In genomic region chr11:14519692-14520085, GRCh38 we compare ENCODE assay signal across 8 cellular contexts. TPM values are rescaled to one million over a fixed set of nuclear protein-coding genes. Genes with fewer than 3 reads are reported as not detected.
DNase-seq lines count a peak whose midpoint lies in the region; ATAC-seq and TF ChIP-seq lines count a peak whose summit lies in the region.

No MANE protein-coding gene starts in this region.

- H3K36me3 ChIP-seq in esophagus (ENCODE audit: control insufficient read depth in 2 of 2, insufficient read depth in 2 of 2, low read length in 1 of 2): peaks cover 3 to 7% of the 10 kb centered on the region in 2 donors

- peaks cover 32 to 38% (median 36%) of the 10 kb centered on the region in 3 donors for H3K4me1 Mint-ChIP-seq in T-cell
- peaks cover 24% of the 10 kb centered on the region for H3K4me1 Mint-ChIP-seq in osteocyte (ENCODE audit: unreplicated experiment)

- H3K4me3 ChIP-seq in AG04450 (ENCODE audit: low read depth, low read length) (peak overlapping the region; percentile 73), esophagus (ENCODE audit: low read depth in 1 of 2, low read length in 2 of 2) (peak overlapping the region; percentile 79 to 99)

- H3K27me3 Mint-ChIP-seq in T-cell (no peaks in the 10 kb centered on the region), osteocyte (ENCODE audit: unreplicated experiment) (no peaks in the 10 kb centered on the region)

- H3K9me3 Mint-ChIP-seq in T-cell (no peaks in the 10 kb centered on the region), osteocyte (ENCODE audit: unreplicated experiment) (no peaks in the 10 kb centered on the region)

- H3K4me3 Mint-ChIP-seq in T-cell: peak overlapping the region; percentile 83 to 97 (median 96)
- H3K4me3 Mint-ChIP-seq in osteocyte (ENCODE audit: unreplicated experiment): peak overlapping the region; percentile 92

- peak overlapping the region; percentile 92 for H3K27ac ChIP-seq in AG04450 (ENCODE audit: low read depth, low read length)
- peak overlapping the region; percentile 86 to 97 for H3K27ac ChIP-seq in esophagus (ENCODE audit: low read depth in 2 of 2, low read length in 1 of 2)

- CTCF ChIA-PET in AG04450 (lab: Charles Lee) (interaction anchor here (1.1 to 1.2 kb wide), 3 partner anchors 22 to 388 kb away, joined by 3 to 5 read pairs (median 4); no protein-coding TSS in a partner anchor), T-cell (lab: Charles Lee) (interaction anchor here (0.9 to 2.1 kb wide), 5 partner anchors 10 to 389 kb away, joined by 3 to 11 read pairs (median 3); partner anchors contain the start of gene CYP2R1 (in 1 of the 2))

- TF ChIP-seq CTCF in AG04450 (IDR thresholded peaks at IDR 0.05; ENCODE audit: low read depth, low read length): no peak
- TF ChIP-seq CTCF in osteocyte (IDR thresholded peaks at IDR 0.05): no peak

- DNase-seq in AG04450 (ENCODE audit: low read depth, low spot score): no peak
- peak in 4 of 34 experiments; percentile 3 to 12 (median 8) for DNase-seq in T-cell
- DNase-seq in osteocyte (ENCODE audit: extremely low spot score, unreplicated experiment): no peak
- DNase-seq in cerebellar cortex (ENCODE audit: low spot score): no peak
- DNase-seq in amniotic stem cell (lab: John Stamatoyannopoulos, UW): no peak

- no peaks in the 10 kb centered on the region for H3K4me1 ChIP-seq in esophagus (ENCODE audit: control insufficient read depth in 2 of 2, insufficient read depth in 2 of 2, low read length in 1 of 2)

- H3K27me3 ChIP-seq in AG04450 (ENCODE audit: control insufficient read depth, insufficient read depth, low read length) (no peaks in the 10 kb centered on the region), esophagus (ENCODE audit: control insufficient read depth in 1 of 2, insufficient read depth in 2 of 2, low read length in 2 of 2) (no peaks in the 10 kb centered on the region)

- H3K9me3 ChIP-seq in AG04450 (ENCODE audit: control insufficient read depth, insufficient read depth, low read length) (no peaks in the 10 kb centered on the region; the same call in 1 of the 2 replicates), esophagus (ENCODE audit: control insufficient read depth in 2 of 2, insufficient read depth in 1 of 2, low read depth in 1 of 2, low read length in 1 of 2) (no peaks in the 10 kb centered on the region)

- ATAC-seq in GM18861 (IDR thresholded peaks at IDR 0.05; ENCODE audit: unreplicated experiment) (peak; percentile 14), HG03196 (IDR thresholded peaks at IDR 0.05; ENCODE audit: unreplicated experiment) (peak; percentile 9), T-cell (replicated peaks in 1 of 4) (peak; percentile 36 to 41 (median 38))

- H3K27ac Mint-ChIP-seq in T-cell (peak overlapping the region; percentile 96 to 98), osteocyte (ENCODE audit: unreplicated experiment) (peak overlapping the region; percentile 97)

- WGBS in esophagus, 2 donors: 0% methylated on average over 13 of the region's 13 CpGs

- POLR2A ChIA-PET in AG04450 (lab: Yijun Ruan, JAX) (interaction anchor here (0.6 to 0.9 kb wide), 2 partner anchors 98 to 1084 kb away, joined by 3 to 5 read pairs; no protein-coding TSS in a partner anchor), T-cell (lab: Charles Lee) (interaction anchor here (0.6 to 1.2 kb wide), 5 partner anchors 12 to 372 kb away, joined by 3 to 6 read pairs (median 3); partner anchors contain the start of gene CYP2R1 (in 1 of the 2))

- H3K36me3 Mint-ChIP-seq in T-cell (peaks cover 12% of the 10 kb centered on the region), osteocyte (ENCODE audit: unreplicated experiment) (peaks cover 14% of the 10 kb centered on the region)

RNA-seq across cellular contexts. Expression of gene PSMA1, which starts 0.5 kb away (rescaled TPM):
- polyA plus RNA-seq in AG04450 (2011; rRNA removed): 222 and 285 TPM in 2 replicates
- 69.1 and 95.9 TPM in 2 replicates for polyA minus RNA-seq in AG04450 (2011; rRNA and poly(A)+ RNA removed)
- 100 to 1,000 TPM; 107 to 137 (median 115) TPM for total RNA-seq in T-cell
- polyA plus RNA-seq in esophagus: 100 to 1,000 TPM; 111 to 146 TPM
- 116 and 117 TPM in 2 replicates for total RNA-seq in osteocyte

RNA-seq across cellular contexts. Expression of gene COPB1, which starts 20.1 kb away (rescaled TPM):
- polyA plus RNA-seq in AG04450 (2011; rRNA removed) (212 and 285 TPM in 2 replicates), esophagus (10 to 100 TPM; 35.2 to 50.1 TPM)
- polyA minus RNA-seq in AG04450 (2011; rRNA and poly(A)+ RNA removed): 140 and 236 TPM in 2 replicates
- total RNA-seq in T-cell (10 to 100 TPM; 65.1 to 80.8 (median 78.1) TPM), osteocyte (135 TPM in 2 replicates)
